Comparison of ENCODE assay signal across 14 cellular contexts in the genomic region with DNA sequence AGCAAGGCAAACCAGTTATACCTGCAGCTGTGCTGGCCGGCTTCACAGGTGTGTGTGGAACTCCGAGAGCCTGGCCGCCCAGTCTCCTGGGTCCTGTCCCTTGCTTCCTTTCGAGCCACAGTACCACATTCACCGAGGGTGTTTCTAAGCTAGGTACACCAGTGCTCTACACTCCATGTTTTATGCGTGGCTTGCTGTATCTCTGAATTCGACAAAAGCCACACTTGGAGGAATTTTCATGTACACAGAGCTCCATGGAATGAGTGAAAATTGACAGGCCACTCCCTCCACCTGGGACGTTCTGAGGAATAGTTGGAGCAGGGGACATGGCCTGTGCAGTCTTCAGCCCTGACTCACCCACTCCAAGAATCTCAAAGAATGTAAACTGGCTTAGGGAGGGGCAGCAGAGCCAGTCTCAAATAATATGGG. TPM values are rescaled to one million over a fixed set of nuclear protein-coding genes. Genes with fewer than 3 reads are reported as not detected.
A peak's percentile ranks its signal among the peaks of the same experiment; 100 is the strongest.
DNase-seq lines count a peak whose midpoint lies in the region; ATAC-seq and TF ChIP-seq lines count a peak whose summit lies in the region.
"Had no signal": no experiment of that assay in that cellular context is flagged by ENCODE, and none has a peak within 500 bp of the region (broad histone marks: within the 10 kb centered on the region; RNA-seq: fewer than 3 reads in every experiment).

No MANE protein-coding gene starts in this region.

- intact Hi-C loops in gastrocnemius medialis (cut with DNase I; ENCODE audit: low total_unique reads) = loop anchor here (1.0 to 5.0 kb wide), 3 partner anchors 79 to 268 kb away; no protein-coding TSS in a partner anchor

- H3K27me3 Mint-ChIP-seq in activated CD4-positive, alpha-beta memory T cell treated with anti-CD3 and anti-CD28 coated beads, Interleukin-2, amount 10 ng/mL, durations not matched to agents 7 days and 5 days = no peaks in the 10 kb centered on the region
- H3K27me3 Mint-ChIP-seq in activated CD8-positive, alpha-beta T cell treated with anti-CD3 and anti-CD28 coated beads, Interleukin-2, amount 10 ng/mL, durations not matched to agents 7 days and 5 days (ENCODE audit: low read depth) = no peaks in the 10 kb centered on the region
- no peaks in the 10 kb centered on the region for H3K27me3 Mint-ChIP-seq in activated naive CD4-positive, alpha-beta T cell treated with anti-CD3 and anti-CD28 coated beads, Interleukin-2, amount 10 ng/mL, durations not matched to agents 7 days and 5 days
- H3K27me3 Mint-ChIP-seq: activated B cell treated with CpG ODN at 0.5 μM for 24 hours; activated naive CD8-positive, alpha-beta T cell treated with anti-CD3 and anti-CD28 coated beads, Interleukin-2, amount 10 ng/mL, durations not matched to agents 7 days and 5 days; naive thymus-derived CD8-positive, alpha-beta T cell had no signal

- peaks cover 27 to 32% of the 10 kb centered on the region in 2 donors for H3K4me1 ChIP-seq in gastrocnemius medialis

- no peak for TF ChIP-seq POLR2A in gastrocnemius medialis (IDR thresholded peaks at IDR 0.05)

- H3K9me3 ChIP-seq in gastrocnemius medialis = no peaks in the 10 kb centered on the region

- H3K4me3 ChIP-seq in gastrocnemius medialis = no peak overlapping the region

- H3K27me3 ChIP-seq in gastrocnemius medialis = no peaks in the 10 kb centered on the region

- H3K9me3 Mint-ChIP-seq in activated CD4-positive, alpha-beta memory T cell treated with anti-CD3 and anti-CD28 coated beads, Interleukin-2, amount 10 ng/mL, durations not matched to agents 7 days and 5 days = no peaks in the 10 kb centered on the region
- H3K9me3 Mint-ChIP-seq in activated CD8-positive, alpha-beta T cell treated with anti-CD3 and anti-CD28 coated beads, Interleukin-2, amount 10 ng/mL, durations not matched to agents 7 days and 5 days (ENCODE audit: insufficient read depth) = no peaks in the 10 kb centered on the region
- H3K9me3 Mint-ChIP-seq in activated naive CD4-positive, alpha-beta T cell treated with anti-CD3 and anti-CD28 coated beads, Interleukin-2, amount 10 ng/mL, durations not matched to agents 7 days and 5 days = no peaks in the 10 kb centered on the region
- H3K9me3 Mint-ChIP-seq: activated B cell treated with CpG ODN at 0.5 μM for 24 hours; activated naive CD8-positive, alpha-beta T cell treated with anti-CD3 and anti-CD28 coated beads, Interleukin-2, amount 10 ng/mL, durations not matched to agents 7 days and 5 days had no signal

- in situ Hi-C loops in gastrocnemius medialis (cut with MboI; ENCODE audit: low sequenced_read_pairs in 4 of 4) = loop anchor here in 2 of 4 donors (10.0 to 25.0 kb wide), 2 partner anchors 85 to 168 kb away; no protein-coding TSS in a partner anchor

- peak overlapping the region; percentile 77 to 88 (median 83) for H3K27ac ChIP-seq in gastrocnemius medialis

- TF ChIP-seq CTCF in gastrocnemius medialis (IDR thresholded peaks at IDR 0.05 in 4 of 5, conservative IDR thresholded peaks at IDR 0.05 in 1 of 5) = no peak

- H3K36me3 Mint-ChIP-seq in activated CD4-positive, alpha-beta memory T cell treated with anti-CD3 and anti-CD28 coated beads, Interleukin-2, amount 10 ng/mL, durations not matched to agents 7 days and 5 days (ENCODE audit: low read depth) = peaks cover 79% of the 10 kb centered on the region
- peaks cover 88% of the 10 kb centered on the region for H3K36me3 Mint-ChIP-seq in activated CD8-positive, alpha-beta T cell treated with anti-CD3 and anti-CD28 coated beads, Interleukin-2, amount 10 ng/mL, durations not matched to agents 7 days and 5 days (ENCODE audit: low read depth)
- H3K36me3 Mint-ChIP-seq in activated naive CD4-positive, alpha-beta T cell treated with anti-CD3 and anti-CD28 coated beads, Interleukin-2, amount 10 ng/mL, durations not matched to agents 7 days and 5 days = peaks cover 86% of the 10 kb centered on the region

- H3K4me3 Mint-ChIP-seq in activated CD4-positive, alpha-beta memory T cell treated with anti-CD3 and anti-CD28 coated beads, Interleukin-2, amount 10 ng/mL, durations not matched to agents 7 days and 5 days = no peak overlapping the region
- H3K4me3 Mint-ChIP-seq in activated CD8-positive, alpha-beta T cell treated with anti-CD3 and anti-CD28 coated beads, Interleukin-2, amount 10 ng/mL, durations not matched to agents 7 days and 5 days = no peak overlapping the region
- H3K4me3 Mint-ChIP-seq in activated naive CD4-positive, alpha-beta T cell treated with anti-CD3 and anti-CD28 coated beads, Interleukin-2, amount 10 ng/mL, durations not matched to agents 7 days and 5 days = no peak overlapping the region
- H3K4me3 Mint-ChIP-seq: activated B cell treated with CpG ODN at 0.5 μM for 24 hours; activated naive CD8-positive, alpha-beta T cell treated with anti-CD3 and anti-CD28 coated beads, Interleukin-2, amount 10 ng/mL, durations not matched to agents 7 days and 5 days; naive thymus-derived CD8-positive, alpha-beta T cell had no signal

- POLR2A ChIA-PET in activated CD4-positive, alpha-beta memory T cell treated with anti-CD3 and anti-CD28 coated beads, Interleukin-2, amount 10 ng/mL, durations not matched to agents 7 days and 5 days (lab: Charles Lee) = no interaction called here
- POLR2A ChIA-PET in activated CD8-positive, alpha-beta T cell treated with anti-CD3 and anti-CD28 coated beads, Interleukin-2, amount 10 ng/mL, durations not matched to agents 7 days and 5 days (lab: Charles Lee) = no interaction called here

- peak; percentile 80 for DNase-seq in Daoy (ENCODE audit: low read depth)
- peak; percentile 50 for DNase-seq in SW480 (ENCODE audit: low spot score)
- peak; percentile 79 for DNase-seq in hepatic stellate cell (ENCODE audit: low spot score)
- DNase-seq in gastrocnemius medialis = no peak
- no peak for DNase-seq in activated CD4-positive, alpha-beta memory T cell treated with anti-CD3 and anti-CD28 coated beads, Interleukin-2, amount 10 ng/mL, durations not matched to agents 7 days and 5 days
- DNase-seq in NCI-H187 (lab: John Stamatoyannopoulos, UW) = no peak
- DNase-seq in activated CD8-positive, alpha-beta T cell treated with anti-CD3 and anti-CD28 coated beads, Interleukin-2, amount 10 ng/mL, durations not matched to agents 7 days and 5 days = no peak
- no peak for DNase-seq in activated naive CD4-positive, alpha-beta T cell treated with anti-CD3 and anti-CD28 coated beads, Interleukin-2, amount 10 ng/mL, durations not matched to agents 7 days and 5 days
- DNase-seq: activated B cell treated with CpG ODN at 0.5 μM for 24 hours; activated naive CD8-positive, alpha-beta T cell treated with anti-CD3 and anti-CD28 coated beads, Interleukin-2, amount 10 ng/mL, durations not matched to agents 7 days and 5 days; DMS 273 treated with DMSO at 0.1 percent for 48 hours; KBM-7; naive thymus-derived CD8-positive, alpha-beta T cell; NCI-H82 had no signal

- CTCF ChIA-PET in activated CD4-positive, alpha-beta memory T cell treated with anti-CD3 and anti-CD28 coated beads, Interleukin-2, amount 10 ng/mL, durations not matched to agents 7 days and 5 days (lab: Charles Lee) = no interaction called here
- CTCF ChIA-PET in activated CD8-positive, alpha-beta T cell treated with anti-CD3 and anti-CD28 coated beads, Interleukin-2, amount 10 ng/mL, durations not matched to agents 7 days and 5 days (lab: Charles Lee) = no interaction called here
- CTCF ChIA-PET in activated naive CD4-positive, alpha-beta T cell treated with anti-CD3 and anti-CD28 coated beads, Interleukin-2, amount 10 ng/mL, durations not matched to agents 7 days and 5 days (lab: Charles Lee) = no interaction called here

- H3K36me3 ChIP-seq in gastrocnemius medialis = peaks cover 23 to 90% of the 10 kb centered on the region in 2 donors

- no peak overlapping the region for H3K27ac Mint-ChIP-seq in activated CD4-positive, alpha-beta memory T cell treated with anti-CD3 and anti-CD28 coated beads, Interleukin-2, amount 10 ng/mL, durations not matched to agents 7 days and 5 days
- no peak overlapping the region for H3K27ac Mint-ChIP-seq in activated CD8-positive, alpha-beta T cell treated with anti-CD3 and anti-CD28 coated beads, Interleukin-2, amount 10 ng/mL, durations not matched to agents 7 days and 5 days
- no peak overlapping the region for H3K27ac Mint-ChIP-seq in activated naive CD4-positive, alpha-beta T cell treated with anti-CD3 and anti-CD28 coated beads, Interleukin-2, amount 10 ng/mL, durations not matched to agents 7 days and 5 days
- H3K27ac Mint-ChIP-seq: activated B cell treated with CpG ODN at 0.5 μM for 24 hours; activated naive CD8-positive, alpha-beta T cell treated with anti-CD3 and anti-CD28 coated beads, Interleukin-2, amount 10 ng/mL, durations not matched to agents 7 days and 5 days had no signal

- no peak for ATAC-seq in gastrocnemius medialis
- ATAC-seq in activated CD8-positive, alpha-beta T cell treated with anti-CD3 and anti-CD28 coated beads, Interleukin-2, amount 10 ng/mL, durations not matched to agents 7 days and 5 days = no peak
- ATAC-seq: naive thymus-derived CD8-positive, alpha-beta T cell had no signal

- H3K4me1 Mint-ChIP-seq in activated CD4-positive, alpha-beta memory T cell treated with anti-CD3 and anti-CD28 coated beads, Interleukin-2, amount 10 ng/mL, durations not matched to agents 7 days and 5 days = no peaks in the 10 kb centered on the region
- H3K4me1 Mint-ChIP-seq in activated CD8-positive, alpha-beta T cell treated with anti-CD3 and anti-CD28 coated beads, Interleukin-2, amount 10 ng/mL, durations not matched to agents 7 days and 5 days (ENCODE audit: low read depth) = peaks cover 3% of the 10 kb centered on the region
- no peaks in the 10 kb centered on the region for H3K4me1 Mint-ChIP-seq in activated naive CD4-positive, alpha-beta T cell treated with anti-CD3 and anti-CD28 coated beads, Interleukin-2, amount 10 ng/mL, durations not matched to agents 7 days and 5 days
- H3K4me1 Mint-ChIP-seq: activated B cell treated with CpG ODN at 0.5 μM for 24 hours; activated naive CD8-positive, alpha-beta T cell treated with anti-CD3 and anti-CD28 coated beads, Interleukin-2, amount 10 ng/mL, durations not matched to agents 7 days and 5 days; naive thymus-derived CD8-positive, alpha-beta T cell had no signal

RNA-seq across cellular contexts. Expression of a gene that starts 14.0 kb away (rescaled TPM):
- 21.5 and 25.7 TPM in 2 replicates for total RNA-seq in Daoy (2014; rRNA removed; shearing (Covaris generic))
- 100 to 1,000 TPM in 1 of 4 donors, 10 to 100 TPM in 3; 51.5 to 136 (median 59.3) TPM for total RNA-seq in gastrocnemius medialis
- total RNA-seq in activated CD4-positive, alpha-beta memory T cell treated with anti-CD3 and anti-CD28 coated beads, Interleukin-2, amount 10 ng/mL, durations not matched to agents 7 days and 5 days = 10 to 100 TPM; 11.4 to 11.5 TPM
- total RNA-seq in activated CD8-positive, alpha-beta T cell treated with anti-CD3 and anti-CD28 coated beads, Interleukin-2, amount 10 ng/mL, durations not matched to agents 7 days and 5 days = 10 to 100 TPM; 17.0 to 20.1 TPM

Comparison
In these comparisons a context has a peak if more than half of its experiments do, and no peak if none do; other contexts are left out.
1. DNase-seq: peak in Daoy (single experiment), SW480 (single experiment) and hepatic stellate cell (single experiment); none in gastrocnemius medialis (0 of 2), activated CD4-positive, alpha-beta memory T cell treated with anti-CD3 and anti-CD28 coated beads, Interleukin-2, amount 10 ng/mL, durations not matched to agents 7 days and 5 days (single experiment), NCI-H187 (0 of 2), activated CD8-positive, alpha-beta T cell treated with anti-CD3 and anti-CD28 coated beads, Interleukin-2, amount 10 ng/mL, durations not matched to agents 7 days and 5 days (single experiment) and activated naive CD4-positive, alpha-beta T cell treated with anti-CD3 and anti-CD28 coated beads, Interleukin-2, amount 10 ng/mL, durations not matched to agents 7 days and 5 days (single experiment).